ENCODE assay signal across 1 cellular context in the genomic region with DNA sequence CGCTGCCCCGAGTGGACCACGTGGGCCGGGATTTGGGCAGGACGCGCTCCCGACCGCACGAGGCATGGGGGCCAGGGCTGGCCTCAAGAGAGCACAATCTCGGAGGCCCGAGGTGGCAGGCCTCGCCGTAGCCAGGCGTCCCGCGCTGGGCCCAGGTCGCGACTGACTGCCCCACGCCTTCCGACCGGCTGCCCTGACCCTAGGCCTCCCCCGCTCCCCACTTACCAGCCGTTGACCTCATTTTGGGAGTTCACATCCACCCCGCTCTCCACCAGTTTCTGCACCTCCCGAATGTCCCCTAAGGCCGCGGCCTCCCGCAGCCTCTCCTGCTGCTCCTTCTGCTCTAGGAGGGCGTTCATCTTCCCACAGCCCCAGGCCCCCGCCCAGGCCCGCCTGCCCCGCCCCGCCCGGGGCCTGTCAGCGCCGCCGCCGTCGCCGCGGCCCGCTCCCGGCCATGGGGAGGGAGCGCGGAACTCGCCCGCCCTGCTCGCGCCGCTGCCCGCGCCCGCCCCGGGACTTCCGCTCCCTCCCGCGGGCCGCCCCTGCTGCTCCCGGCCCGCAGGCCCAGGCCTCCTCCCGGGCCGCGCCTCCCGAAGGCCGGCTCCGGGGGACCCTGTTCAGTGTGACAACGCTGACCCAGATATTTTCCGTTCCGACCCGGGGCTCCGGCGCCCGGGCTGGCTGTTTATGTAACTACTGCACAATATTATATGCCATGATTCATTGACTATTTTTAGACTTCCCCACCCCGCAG.
TF ChIP-seq lines count a peak whose summit lies in the region.

A gene with protein sequence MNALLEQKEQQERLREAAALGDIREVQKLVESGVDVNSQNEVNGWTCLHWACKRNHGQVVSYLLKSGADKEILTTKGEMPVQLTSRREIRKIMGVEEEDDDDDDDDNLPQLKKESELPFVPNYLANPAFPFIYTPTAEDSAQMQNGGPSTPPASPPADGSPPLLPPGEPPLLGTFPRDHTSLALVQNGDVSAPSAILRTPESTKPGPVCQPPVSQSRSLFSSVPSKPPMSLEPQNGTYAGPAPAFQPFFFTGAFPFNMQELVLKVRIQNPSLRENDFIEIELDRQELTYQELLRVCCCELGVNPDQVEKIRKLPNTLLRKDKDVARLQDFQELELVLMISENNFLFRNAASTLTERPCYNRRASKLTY (minus strand): TSS at position 619 of the 754 bp plus-strand sequence. CDS start 260 bp downstream, at position 359.

TF ChIP-seq in HepG2, 621 proteins besides CTCF, POLR2A, EP300 and RAD21 (continued from another document and continues in another):
- TF ChIP-seq, protein P1, sequence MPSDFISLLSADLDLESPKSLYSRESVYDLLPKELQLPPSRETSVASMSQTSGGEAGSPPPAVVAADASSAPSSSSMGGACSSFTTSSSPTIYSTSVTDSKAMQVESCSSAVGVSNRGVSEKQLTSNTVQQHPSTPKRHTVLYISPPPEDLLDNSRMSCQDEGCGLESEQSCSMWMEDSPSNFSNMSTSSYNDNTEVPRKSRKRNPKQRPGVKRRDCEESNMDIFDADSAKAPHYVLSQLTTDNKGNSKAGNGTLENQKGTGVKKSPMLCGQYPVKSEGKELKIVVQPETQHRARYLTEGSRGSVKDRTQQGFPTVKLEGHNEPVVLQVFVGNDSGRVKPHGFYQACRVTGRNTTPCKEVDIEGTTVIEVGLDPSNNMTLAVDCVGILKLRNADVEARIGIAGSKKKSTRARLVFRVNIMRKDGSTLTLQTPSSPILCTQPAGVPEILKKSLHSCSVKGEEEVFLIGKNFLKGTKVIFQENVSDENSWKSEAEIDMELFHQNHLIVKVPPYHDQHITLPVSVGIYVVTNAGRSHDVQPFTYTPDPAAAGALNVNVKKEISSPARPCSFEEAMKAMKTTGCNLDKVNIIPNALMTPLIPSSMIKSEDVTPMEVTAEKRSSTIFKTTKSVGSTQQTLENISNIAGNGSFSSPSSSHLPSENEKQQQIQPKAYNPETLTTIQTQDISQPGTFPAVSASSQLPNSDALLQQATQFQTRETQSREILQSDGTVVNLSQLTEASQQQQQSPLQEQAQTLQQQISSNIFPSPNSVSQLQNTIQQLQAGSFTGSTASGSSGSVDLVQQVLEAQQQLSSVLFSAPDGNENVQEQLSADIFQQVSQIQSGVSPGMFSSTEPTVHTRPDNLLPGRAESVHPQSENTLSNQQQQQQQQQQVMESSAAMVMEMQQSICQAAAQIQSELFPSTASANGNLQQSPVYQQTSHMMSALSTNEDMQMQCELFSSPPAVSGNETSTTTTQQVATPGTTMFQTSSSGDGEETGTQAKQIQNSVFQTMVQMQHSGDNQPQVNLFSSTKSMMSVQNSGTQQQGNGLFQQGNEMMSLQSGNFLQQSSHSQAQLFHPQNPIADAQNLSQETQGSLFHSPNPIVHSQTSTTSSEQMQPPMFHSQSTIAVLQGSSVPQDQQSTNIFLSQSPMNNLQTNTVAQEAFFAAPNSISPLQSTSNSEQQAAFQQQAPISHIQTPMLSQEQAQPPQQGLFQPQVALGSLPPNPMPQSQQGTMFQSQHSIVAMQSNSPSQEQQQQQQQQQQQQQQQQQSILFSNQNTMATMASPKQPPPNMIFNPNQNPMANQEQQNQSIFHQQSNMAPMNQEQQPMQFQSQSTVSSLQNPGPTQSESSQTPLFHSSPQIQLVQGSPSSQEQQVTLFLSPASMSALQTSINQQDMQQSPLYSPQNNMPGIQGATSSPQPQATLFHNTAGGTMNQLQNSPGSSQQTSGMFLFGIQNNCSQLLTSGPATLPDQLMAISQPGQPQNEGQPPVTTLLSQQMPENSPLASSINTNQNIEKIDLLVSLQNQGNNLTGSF (CRISPR knock-in tag; IDR thresholded peaks at IDR 0.05), result peak; percentile 72
- peak; percentile 69; the same call in 1 of the 2 replicates for TF ChIP-seq HNRNPL (IDR thresholded peaks at IDR 0.05; ENCODE audit: low read depth, low read length)
- TF ChIP-seq, protein P2, sequence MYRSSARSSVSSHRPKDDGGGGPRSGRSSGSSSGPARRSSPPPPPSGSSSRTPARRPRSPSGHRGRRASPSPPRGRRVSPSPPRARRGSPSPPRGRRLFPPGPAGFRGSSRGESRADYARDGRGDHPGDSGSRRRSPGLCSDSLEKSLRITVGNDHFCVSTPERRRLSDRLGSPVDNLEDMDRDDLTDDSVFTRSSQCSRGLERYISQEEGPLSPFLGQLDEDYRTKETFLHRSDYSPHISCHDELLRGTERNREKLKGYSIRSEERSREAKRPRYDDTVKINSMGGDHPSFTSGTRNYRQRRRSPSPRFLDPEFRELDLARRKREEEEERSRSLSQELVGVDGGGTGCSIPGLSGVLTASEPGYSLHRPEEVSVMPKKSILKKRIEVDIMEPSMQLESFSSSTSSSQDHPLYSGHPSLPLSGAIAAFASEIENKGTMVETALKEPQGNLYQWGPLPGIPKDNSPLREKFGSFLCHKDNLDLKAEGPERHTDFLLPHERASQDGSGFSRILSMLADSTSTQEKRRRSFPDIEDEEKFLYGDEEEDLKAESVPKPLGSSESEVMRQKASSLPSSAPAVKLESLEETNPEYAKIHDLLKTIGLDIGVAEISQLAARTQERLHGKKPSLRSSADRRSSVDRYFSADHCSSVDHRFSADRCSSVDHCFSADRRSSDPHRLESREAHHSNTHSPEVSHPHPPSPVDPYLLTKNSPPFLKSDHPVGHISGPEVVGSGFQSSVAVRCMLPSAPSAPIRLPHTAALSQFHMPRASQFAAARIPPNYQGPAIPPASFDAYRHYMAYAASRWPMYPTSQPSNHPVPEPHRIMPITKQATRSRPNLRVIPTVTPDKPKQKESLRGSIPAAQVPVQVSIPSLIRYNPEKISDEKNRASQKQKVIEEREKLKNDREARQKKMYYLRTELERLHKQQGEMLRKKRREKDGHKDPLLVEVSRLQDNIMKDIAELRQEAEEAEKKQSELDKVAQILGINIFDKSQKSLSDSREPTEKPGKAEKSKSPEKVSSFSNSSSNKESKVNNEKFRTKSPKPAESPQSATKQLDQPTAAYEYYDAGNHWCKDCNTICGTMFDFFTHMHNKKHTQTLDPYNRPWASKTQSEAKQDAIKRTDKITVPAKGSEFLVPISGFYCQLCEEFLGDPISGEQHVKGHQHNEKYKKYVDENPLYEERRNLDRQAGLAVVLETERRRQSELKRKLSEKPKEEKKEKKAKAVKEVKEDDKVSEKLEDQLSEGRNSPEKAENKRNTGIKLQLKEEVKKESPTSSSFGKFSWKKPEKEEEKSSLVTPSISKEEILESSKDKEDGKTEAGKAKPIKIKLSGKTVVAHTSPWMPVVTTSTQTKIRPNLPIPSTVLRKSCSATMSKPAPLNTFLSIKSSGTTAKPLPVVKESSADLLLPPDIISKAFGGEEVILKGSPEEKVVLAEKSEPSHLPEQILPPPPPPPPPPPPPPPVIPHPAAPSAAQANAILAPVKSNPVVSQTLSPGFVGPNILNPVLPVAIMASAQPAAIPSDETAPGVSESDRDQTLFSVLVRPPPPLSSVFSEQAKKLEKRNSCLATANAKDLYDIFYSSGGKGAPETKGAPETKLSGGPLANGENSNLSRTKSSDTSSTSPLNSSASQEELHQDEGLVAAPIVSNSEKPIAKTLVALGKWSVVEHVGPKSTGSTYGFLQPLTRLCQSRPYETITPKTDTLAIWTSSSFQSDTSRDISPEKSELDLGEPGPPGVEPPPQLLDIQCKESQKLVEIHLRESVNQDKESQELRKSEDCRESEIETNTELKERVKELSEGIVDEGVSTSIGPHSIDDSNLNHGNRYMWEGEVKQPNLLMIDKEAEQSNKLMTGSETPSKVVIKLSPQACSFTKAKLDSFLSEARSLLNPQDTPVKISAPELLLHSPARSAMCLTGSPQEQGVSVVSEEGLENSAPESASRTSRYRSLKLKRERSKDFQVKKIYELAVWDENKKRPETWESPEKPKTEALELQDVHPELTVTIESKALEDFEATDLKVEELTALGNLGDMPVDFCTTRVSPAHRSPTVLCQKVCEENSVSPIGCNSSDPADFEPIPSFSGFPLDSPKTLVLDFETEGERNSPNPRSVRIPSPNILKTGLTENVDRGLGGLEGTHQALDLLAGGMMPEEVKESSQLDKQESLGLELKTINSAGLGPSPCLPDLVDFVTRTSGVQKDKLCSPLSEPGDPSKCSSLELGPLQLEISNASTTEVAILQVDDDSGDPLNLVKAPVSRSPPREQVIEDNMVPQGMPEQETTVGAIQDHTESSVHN (CRISPR knock-in tag; IDR thresholded peaks at IDR 0.05), result no peak
- TF ChIP-seq, protein P3, sequence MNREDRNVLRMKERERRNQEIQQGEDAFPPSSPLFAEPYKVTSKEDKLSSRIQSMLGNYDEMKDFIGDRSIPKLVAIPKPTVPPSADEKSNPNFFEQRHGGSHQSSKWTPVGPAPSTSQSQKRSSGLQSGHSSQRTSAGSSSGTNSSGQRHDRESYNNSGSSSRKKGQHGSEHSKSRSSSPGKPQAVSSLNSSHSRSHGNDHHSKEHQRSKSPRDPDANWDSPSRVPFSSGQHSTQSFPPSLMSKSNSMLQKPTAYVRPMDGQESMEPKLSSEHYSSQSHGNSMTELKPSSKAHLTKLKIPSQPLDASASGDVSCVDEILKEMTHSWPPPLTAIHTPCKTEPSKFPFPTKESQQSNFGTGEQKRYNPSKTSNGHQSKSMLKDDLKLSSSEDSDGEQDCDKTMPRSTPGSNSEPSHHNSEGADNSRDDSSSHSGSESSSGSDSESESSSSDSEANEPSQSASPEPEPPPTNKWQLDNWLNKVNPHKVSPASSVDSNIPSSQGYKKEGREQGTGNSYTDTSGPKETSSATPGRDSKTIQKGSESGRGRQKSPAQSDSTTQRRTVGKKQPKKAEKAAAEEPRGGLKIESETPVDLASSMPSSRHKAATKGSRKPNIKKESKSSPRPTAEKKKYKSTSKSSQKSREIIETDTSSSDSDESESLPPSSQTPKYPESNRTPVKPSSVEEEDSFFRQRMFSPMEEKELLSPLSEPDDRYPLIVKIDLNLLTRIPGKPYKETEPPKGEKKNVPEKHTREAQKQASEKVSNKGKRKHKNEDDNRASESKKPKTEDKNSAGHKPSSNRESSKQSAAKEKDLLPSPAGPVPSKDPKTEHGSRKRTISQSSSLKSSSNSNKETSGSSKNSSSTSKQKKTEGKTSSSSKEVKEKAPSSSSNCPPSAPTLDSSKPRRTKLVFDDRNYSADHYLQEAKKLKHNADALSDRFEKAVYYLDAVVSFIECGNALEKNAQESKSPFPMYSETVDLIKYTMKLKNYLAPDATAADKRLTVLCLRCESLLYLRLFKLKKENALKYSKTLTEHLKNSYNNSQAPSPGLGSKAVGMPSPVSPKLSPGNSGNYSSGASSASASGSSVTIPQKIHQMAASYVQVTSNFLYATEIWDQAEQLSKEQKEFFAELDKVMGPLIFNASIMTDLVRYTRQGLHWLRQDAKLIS (CRISPR knock-in tag; IDR thresholded peaks at IDR 0.05), result no peak
- TF ChIP-seq U2AF2 (IDR thresholded peaks at IDR 0.05; ENCODE audit: low read depth, low read length), result no peak
- no peak for TF ChIP-seq SATB2 (CRISPR knock-in tag; IDR thresholded peaks at IDR 0.05)
- TF ChIP-seq ZNF230 (CRISPR knock-in tag; IDR thresholded peaks at IDR 0.05), result peak; percentile 64; the same call in 1 of the 2 replicates
- peak; percentile 94 for TF ChIP-seq SAP130 (CRISPR knock-in tag; IDR thresholded peaks at IDR 0.05; ENCODE audit: low read depth)
- TF ChIP-seq SOX13 (IDR thresholded peaks at IDR 0.05), result no peak
- TF ChIP-seq SOX13 (CRISPR knock-in tag; conservative IDR thresholded peaks at IDR 0.05 in 1 of 2, IDR thresholded peaks at IDR 0.05 in 1 of 2), result peak in 1 of 2 experiments; percentile 66; a peak in 2 of 4 replicates
- TF ChIP-seq BCL6 (CRISPR knock-in tag; IDR thresholded peaks at IDR 0.05), result peak; percentile 59; the same call in 1 of the 2 replicates
- TF ChIP-seq, protein P4, sequence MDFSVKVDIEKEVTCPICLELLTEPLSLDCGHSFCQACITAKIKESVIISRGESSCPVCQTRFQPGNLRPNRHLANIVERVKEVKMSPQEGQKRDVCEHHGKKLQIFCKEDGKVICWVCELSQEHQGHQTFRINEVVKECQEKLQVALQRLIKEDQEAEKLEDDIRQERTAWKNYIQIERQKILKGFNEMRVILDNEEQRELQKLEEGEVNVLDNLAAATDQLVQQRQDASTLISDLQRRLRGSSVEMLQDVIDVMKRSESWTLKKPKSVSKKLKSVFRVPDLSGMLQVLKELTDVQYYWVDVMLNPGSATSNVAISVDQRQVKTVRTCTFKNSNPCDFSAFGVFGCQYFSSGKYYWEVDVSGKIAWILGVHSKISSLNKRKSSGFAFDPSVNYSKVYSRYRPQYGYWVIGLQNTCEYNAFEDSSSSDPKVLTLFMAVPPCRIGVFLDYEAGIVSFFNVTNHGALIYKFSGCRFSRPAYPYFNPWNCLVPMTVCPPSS (IDR thresholded peaks at IDR 0.05), result no peak
- TF ChIP-seq SOX6 (IDR thresholded peaks at IDR 0.05), result no peak
- TF ChIP-seq SOX6 (CRISPR knock-in tag; IDR thresholded peaks at IDR 0.05), result peak; percentile 36; the same call in 1 of the 2 replicates
- TF ChIP-seq ARNT (IDR thresholded peaks at IDR 0.05), result no peak
- peak; percentile 42; the same call in 1 of the 2 replicates for TF ChIP-seq KLF15 (CRISPR knock-in tag; IDR thresholded peaks at IDR 0.05; ENCODE audit: borderline replicate concordance)
- TF ChIP-seq PAWR (CRISPR knock-in tag; IDR thresholded peaks at IDR 0.05; ENCODE audit: borderline replicate concordance), result no peak; the same call in 1 of the 2 replicates
- TF ChIP-seq, protein P5, sequence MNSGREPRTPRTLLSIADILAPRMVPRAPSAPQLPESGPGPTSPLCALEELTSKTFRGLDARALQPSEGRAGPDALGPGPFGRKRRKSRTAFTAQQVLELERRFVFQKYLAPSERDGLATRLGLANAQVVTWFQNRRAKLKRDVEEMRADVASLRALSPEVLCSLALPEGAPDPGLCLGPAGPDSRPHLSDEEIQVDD (CRISPR knock-in tag; IDR thresholded peaks at IDR 0.05; ENCODE audit: borderline replicate concordance), result peak; percentile 87; the same call in 1 of the 2 replicates
- peak; percentile 80 for TF ChIP-seq YEATS2 (CRISPR knock-in tag; IDR thresholded peaks at IDR 0.05; ENCODE audit: borderline replicate concordance)
- 0 out of 2 replicates have a peak, but pooled peaks have one; percentile 78 for TF ChIP-seq ZNF550 (CRISPR knock-in tag; IDR thresholded peaks at IDR 0.05; ENCODE audit: borderline replicate concordance)
- TF ChIP-seq, protein P6, sequence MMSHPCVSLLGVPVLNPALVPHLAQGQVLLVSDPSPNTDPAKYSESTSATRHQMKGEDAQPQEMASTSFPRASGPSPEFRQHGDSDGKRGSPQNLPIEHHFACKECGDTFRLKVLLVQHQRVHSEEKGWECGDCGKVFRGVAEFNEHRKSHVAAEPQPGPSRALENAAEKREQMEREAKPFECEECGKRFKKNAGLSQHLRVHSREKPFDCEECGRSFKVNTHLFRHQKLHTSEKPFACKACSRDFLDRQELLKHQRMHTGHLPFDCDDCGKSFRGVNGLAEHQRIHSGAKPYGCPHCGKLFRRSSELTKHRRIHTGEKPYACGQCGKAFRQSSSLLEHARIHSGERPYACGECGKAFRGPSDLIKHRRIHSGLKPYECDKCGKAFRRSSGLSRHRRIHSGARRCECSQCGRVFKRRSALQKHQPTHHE (CRISPR knock-in tag; IDR thresholded peaks at IDR 0.05; ENCODE audit: borderline replicate concordance), result peak; percentile 52; the same call in 1 of the 2 replicates
- TF ChIP-seq, protein P7, sequence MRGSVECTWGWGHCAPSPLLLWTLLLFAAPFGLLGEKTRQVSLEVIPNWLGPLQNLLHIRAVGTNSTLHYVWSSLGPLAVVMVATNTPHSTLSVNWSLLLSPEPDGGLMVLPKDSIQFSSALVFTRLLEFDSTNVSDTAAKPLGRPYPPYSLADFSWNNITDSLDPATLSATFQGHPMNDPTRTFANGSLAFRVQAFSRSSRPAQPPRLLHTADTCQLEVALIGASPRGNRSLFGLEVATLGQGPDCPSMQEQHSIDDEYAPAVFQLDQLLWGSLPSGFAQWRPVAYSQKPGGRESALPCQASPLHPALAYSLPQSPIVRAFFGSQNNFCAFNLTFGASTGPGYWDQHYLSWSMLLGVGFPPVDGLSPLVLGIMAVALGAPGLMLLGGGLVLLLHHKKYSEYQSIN (CRISPR knock-in tag; IDR thresholded peaks at IDR 0.05; ENCODE audit: borderline replicate concordance), result no peak
- TF ChIP-seq, protein P8, sequence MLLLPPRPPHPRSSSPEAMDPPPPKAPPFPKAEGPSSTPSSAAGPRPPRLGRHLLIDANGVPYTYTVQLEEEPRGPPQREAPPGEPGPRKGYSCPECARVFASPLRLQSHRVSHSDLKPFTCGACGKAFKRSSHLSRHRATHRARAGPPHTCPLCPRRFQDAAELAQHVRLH (CRISPR knock-in tag; IDR thresholded peaks at IDR 0.05; ENCODE audit: borderline replicate concordance, low read depth), result peak; percentile 94
- TF ChIP-seq FOXK2 (IDR thresholded peaks at IDR 0.05), result peak; percentile 73
- TF ChIP-seq ZNF598 (CRISPR knock-in tag; IDR thresholded peaks at IDR 0.05; ENCODE audit: borderline replicate concordance), result no peak
